ENCODE assay signal across 1 cellular context in the genomic region with DNA sequence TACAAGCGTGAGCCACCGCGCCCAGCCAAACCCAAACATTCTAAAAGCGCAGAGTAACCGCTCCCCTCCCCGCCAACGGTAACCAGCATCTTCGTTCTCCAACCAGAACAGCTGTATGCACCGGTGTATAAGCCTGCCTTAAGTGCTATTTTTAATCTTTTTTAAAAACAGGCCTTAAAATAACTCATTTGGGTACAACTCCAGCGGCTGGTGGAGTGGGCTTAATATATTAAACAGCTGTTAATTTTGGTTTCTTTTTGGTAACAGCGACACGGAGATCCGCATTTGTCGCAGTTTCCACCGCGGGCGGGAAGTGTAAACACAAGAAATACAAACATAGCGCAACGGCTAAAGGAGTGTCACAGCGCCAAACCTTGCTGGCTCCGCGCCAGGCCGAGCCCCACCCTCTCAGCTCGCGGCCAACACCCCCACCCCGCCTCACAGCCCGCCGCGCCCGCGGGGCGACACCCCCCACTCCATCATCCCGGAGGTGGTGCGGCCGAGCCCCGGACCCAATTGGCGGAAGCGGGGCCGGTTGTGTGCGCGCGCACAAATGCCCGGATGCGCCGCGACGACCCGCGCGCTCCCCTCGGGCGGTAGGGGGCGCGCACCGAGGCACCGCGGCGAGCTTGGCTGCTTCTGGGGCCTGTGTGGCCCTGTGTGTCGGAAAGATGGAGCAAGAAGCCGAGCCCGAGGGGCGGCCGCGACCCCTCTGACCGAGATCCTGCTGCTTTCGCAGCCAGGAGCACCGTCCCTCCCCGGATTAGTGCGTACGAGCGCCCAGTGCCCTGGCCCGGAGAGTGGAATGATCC.
TF ChIP-seq lines count a peak whose summit lies in the region.

A gene (plus strand): TSS at position 602 of the 812 bp plus-strand sequence. CDS start 301 bp downstream, outside the sequence.

TF ChIP-seq in HepG2, 621 proteins besides CTCF, POLR2A, EP300 and RAD21 (continued from another document and continues in another):
- TF ChIP-seq, protein P1, sequence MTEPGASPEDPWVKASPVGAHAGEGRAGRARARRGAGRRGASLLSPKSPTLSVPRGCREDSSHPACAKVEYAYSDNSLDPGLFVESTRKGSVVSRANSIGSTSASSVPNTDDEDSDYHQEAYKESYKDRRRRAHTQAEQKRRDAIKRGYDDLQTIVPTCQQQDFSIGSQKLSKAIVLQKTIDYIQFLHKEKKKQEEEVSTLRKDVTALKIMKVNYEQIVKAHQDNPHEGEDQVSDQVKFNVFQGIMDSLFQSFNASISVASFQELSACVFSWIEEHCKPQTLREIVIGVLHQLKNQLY (CRISPR knock-in tag; IDR thresholded peaks at IDR 0.05), result 0 out of 2 replicates have a peak, but pooled peaks have one; percentile 9
- TF ChIP-seq, protein P2, sequence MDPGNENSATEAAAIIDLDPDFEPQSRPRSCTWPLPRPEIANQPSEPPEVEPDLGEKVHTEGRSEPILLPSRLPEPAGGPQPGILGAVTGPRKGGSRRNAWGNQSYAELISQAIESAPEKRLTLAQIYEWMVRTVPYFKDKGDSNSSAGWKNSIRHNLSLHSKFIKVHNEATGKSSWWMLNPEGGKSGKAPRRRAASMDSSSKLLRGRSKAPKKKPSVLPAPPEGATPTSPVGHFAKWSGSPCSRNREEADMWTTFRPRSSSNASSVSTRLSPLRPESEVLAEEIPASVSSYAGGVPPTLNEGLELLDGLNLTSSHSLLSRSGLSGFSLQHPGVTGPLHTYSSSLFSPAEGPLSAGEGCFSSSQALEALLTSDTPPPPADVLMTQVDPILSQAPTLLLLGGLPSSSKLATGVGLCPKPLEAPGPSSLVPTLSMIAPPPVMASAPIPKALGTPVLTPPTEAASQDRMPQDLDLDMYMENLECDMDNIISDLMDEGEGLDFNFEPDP (CRISPR knock-in tag; conservative IDR thresholded peaks at IDR 0.05), result no peak
- TF ChIP-seq HNRNPL (IDR thresholded peaks at IDR 0.05; ENCODE audit: low read depth, low read length), result peak; percentile 64; the same call in 1 of the 2 replicates
- no peak for TF ChIP-seq ZFP1 (CRISPR knock-in tag; IDR thresholded peaks at IDR 0.05)
- TF ChIP-seq, protein P3, sequence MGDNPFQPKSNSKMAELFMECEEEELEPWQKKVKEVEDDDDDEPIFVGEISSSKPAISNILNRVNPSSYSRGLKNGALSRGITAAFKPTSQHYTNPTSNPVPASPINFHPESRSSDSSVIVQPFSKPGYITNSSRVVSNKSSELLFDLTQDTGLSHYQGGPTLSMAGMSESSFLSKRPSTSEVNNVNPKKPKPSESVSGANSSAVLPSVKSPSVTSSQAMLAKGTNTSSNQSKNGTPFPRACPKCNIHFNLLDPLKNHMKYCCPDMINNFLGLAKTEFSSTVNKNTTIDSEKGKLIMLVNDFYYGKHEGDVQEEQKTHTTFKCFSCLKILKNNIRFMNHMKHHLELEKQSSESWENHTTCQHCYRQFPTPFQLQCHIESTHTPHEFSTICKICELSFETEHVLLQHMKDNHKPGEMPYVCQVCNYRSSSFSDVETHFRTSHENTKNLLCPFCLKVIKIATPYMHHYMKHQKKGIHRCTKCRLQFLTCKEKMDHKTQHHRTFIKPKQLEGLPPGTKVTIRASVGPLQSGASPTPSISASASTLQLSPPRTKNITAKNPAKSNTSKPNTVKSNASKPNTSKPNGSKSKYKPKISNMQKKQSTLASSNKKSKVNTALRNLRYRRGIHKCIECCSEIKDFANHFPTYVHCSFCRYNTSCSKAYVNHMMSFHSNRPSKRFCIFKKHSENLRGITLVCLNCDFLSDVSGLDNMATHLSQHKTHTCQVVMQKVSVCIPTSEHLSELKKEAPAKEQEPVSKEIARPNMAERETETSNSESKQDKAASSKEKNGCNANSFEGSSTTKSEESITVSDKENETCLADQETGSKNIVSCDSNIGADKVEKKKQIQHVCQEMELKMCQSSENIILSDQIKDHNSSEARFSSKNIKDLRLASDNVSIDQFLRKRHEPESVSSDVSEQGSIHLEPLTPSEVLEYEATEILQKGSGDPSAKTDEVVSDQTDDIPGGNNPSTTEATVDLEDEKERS (CRISPR knock-in tag; IDR thresholded peaks at IDR 0.05), result no peak
- TF ChIP-seq MATR3 (CRISPR knock-in tag; IDR thresholded peaks at IDR 0.05), result no peak
- TF ChIP-seq REL (CRISPR knock-in tag; conservative IDR thresholded peaks at IDR 0.05), result no peak
- TF ChIP-seq ATF7 (IDR thresholded peaks at IDR 0.05), result no peak
- no peak for TF ChIP-seq ATF7 (CRISPR knock-in tag; IDR thresholded peaks at IDR 0.05)
- peak; percentile 77; the same call in 1 of the 2 replicates for TF ChIP-seq MXD4 (CRISPR knock-in tag; IDR thresholded peaks at IDR 0.05)
- TF ChIP-seq SNAPC2 (CRISPR knock-in tag; IDR thresholded peaks at IDR 0.05), result no peak
- TF ChIP-seq, protein P4, sequence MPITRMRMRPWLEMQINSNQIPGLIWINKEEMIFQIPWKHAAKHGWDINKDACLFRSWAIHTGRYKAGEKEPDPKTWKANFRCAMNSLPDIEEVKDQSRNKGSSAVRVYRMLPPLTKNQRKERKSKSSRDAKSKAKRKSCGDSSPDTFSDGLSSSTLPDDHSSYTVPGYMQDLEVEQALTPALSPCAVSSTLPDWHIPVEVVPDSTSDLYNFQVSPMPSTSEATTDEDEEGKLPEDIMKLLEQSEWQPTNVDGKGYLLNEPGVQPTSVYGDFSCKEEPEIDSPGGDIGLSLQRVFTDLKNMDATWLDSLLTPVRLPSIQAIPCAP (CRISPR knock-in tag; IDR thresholded peaks at IDR 0.05; ENCODE audit: low read depth), result no peak
- TF ChIP-seq DMAP1 (CRISPR knock-in tag; IDR thresholded peaks at IDR 0.05), result peak; percentile 14; the same call in 1 of the 2 replicates
- TF ChIP-seq ARHGAP35 (CRISPR knock-in tag; IDR thresholded peaks at IDR 0.05; ENCODE audit: borderline replicate concordance), result peak; percentile 74; the same call in 1 of the 2 replicates
- TF ChIP-seq ETV5 (CRISPR knock-in tag; IDR thresholded peaks at IDR 0.05; ENCODE audit: borderline replicate concordance), result peak; percentile 82
- TF ChIP-seq, protein P5, sequence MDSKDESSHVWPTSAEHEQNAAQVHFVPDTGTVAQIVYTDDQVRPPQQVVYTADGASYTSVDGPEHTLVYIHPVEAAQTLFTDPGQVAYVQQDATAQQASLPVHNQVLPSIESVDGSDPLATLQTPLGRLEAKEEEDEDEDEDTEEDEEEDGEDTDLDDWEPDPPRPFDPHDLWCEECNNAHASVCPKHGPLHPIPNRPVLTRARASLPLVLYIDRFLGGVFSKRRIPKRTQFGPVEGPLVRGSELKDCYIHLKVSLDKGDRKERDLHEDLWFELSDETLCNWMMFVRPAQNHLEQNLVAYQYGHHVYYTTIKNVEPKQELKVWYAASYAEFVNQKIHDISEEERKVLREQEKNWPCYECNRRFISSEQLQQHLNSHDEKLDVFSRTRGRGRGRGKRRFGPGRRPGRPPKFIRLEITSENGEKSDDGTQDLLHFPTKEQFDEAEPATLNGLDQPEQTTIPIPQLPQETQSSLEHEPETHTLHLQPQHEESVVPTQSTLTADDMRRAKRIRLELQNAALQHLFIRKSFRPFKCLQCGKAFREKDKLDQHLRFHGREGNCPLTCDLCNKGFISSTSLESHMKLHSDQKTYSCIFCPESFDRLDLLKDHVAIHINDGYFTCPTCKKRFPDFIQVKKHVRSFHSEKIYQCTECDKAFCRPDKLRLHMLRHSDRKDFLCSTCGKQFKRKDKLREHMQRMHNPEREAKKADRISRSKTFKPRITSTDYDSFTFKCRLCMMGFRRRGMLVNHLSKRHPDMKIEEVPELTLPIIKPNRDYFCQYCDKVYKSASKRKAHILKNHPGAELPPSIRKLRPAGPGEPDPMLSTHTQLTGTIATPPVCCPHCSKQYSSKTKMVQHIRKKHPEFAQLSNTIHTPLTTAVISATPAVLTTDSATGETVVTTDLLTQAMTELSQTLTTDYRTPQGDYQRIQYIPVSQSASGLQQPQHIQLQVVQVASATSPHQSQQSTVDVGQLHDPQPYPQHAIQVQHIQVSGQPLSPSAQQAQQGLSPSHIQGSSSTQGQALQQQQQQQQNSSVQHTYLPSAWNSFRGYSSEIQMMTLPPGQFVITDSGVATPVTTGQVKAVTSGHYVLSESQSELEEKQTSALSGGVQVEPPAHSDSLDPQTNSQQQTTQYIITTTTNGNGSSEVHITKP (CRISPR knock-in tag; IDR thresholded peaks at IDR 0.05; ENCODE audit: low read depth), result peak; percentile 79; the same call in 1 of the 2 replicates
- TF ChIP-seq PCBP2 (optimal IDR thresholded peaks at IDR 0.05; ENCODE audit: low read depth, low read length, poor library complexity, severe bottlenecking), result no peak
- no peak for TF ChIP-seq NONO (IDR thresholded peaks at IDR 0.05)
- TF ChIP-seq NONO (CRISPR knock-in tag; conservative IDR thresholded peaks at IDR 0.05), result peak; percentile 82
- TF ChIP-seq FOXK1 (CRISPR knock-in tag; IDR thresholded peaks at IDR 0.05; ENCODE audit: borderline replicate concordance, low read depth), result peak; percentile 75; the same call in 1 of the 2 replicates
- TF ChIP-seq SIN3A (IDR thresholded peaks at IDR 0.05; ENCODE audit: borderline replicate concordance, low read depth, low read length), result peak; percentile 39; the same call in 1 of the 2 replicates
- TF ChIP-seq, protein P6, sequence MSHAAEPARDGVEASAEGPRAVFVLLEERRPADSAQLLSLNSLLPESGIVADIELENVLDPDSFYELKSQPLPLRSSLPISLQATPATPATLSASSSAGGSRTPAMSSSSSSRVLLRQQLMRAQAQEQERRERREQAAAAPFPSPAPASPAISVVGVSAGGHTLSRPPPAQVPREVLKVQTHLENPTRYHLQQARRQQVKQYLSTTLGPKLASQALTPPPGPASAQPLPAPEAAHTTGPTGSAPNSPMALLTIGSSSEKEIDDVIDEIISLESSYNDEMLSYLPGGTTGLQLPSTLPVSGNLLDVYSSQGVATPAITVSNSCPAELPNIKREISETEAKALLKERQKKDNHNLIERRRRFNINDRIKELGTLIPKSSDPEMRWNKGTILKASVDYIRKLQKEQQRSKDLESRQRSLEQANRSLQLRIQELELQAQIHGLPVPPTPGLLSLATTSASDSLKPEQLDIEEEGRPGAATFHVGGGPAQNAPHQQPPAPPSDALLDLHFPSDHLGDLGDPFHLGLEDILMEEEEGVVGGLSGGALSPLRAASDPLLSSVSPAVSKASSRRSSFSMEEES (CRISPR knock-in tag; IDR thresholded peaks at IDR 0.05), result no peak; the same call in 1 of the 2 replicates
- TF ChIP-seq TBL1XR1 (IDR thresholded peaks at IDR 0.05; ENCODE audit: borderline replicate concordance, low read length, partially characterized antibody), result no peak
- TF ChIP-seq HNRNPLL (IDR thresholded peaks at IDR 0.05; ENCODE audit: low read depth, low read length, poor library complexity, severe bottlenecking), result peak; percentile 100
- TF ChIP-seq ZKSCAN1 (IDR thresholded peaks at IDR 0.05; ENCODE audit: low read length), result no peak
- TF ChIP-seq CHD4 (IDR thresholded peaks at IDR 0.05; ENCODE audit: borderline replicate concordance, low read length), result 0 out of 2 replicates have a peak, but pooled peaks have one; percentile 59
- TF ChIP-seq ZMAT3 (CRISPR knock-in tag; conservative IDR thresholded peaks at IDR 0.05), result 0 out of 2 replicates have a peak, but pooled peaks have one; percentile 65
- TF ChIP-seq, protein P7, sequence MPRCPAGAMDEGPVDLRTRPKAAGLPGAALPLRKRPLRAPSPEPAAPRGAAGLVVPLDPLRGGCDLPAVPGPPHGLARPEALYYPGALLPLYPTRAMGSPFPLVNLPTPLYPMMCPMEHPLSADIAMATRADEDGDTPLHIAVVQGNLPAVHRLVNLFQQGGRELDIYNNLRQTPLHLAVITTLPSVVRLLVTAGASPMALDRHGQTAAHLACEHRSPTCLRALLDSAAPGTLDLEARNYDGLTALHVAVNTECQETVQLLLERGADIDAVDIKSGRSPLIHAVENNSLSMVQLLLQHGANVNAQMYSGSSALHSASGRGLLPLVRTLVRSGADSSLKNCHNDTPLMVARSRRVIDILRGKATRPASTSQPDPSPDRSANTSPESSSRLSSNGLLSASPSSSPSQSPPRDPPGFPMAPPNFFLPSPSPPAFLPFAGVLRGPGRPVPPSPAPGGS (CRISPR knock-in tag; IDR thresholded peaks at IDR 0.05), result no peak
- no peak for TF ChIP-seq TOE1 (CRISPR knock-in tag; IDR thresholded peaks at IDR 0.05)
- TF ChIP-seq, protein P8, sequence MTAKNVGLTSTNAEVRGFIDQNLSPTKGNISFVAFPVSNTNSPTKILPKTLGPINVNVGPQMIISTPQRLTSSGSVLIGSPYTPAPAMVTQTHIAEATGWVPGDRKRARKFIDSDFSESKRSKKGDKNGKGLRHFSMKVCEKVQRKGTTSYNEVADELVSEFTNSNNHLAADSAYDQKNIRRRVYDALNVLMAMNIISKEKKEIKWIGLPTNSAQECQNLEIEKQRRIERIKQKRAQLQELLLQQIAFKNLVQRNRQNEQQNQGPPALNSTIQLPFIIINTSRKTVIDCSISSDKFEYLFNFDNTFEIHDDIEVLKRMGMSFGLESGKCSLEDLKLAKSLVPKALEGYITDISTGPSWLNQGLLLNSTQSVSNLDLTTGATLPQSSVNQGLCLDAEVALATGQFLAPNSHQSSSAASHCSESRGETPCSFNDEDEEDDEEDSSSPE (CRISPR knock-in tag; IDR thresholded peaks at IDR 0.05), result peak; percentile 85
- TF ChIP-seq, protein P9, sequence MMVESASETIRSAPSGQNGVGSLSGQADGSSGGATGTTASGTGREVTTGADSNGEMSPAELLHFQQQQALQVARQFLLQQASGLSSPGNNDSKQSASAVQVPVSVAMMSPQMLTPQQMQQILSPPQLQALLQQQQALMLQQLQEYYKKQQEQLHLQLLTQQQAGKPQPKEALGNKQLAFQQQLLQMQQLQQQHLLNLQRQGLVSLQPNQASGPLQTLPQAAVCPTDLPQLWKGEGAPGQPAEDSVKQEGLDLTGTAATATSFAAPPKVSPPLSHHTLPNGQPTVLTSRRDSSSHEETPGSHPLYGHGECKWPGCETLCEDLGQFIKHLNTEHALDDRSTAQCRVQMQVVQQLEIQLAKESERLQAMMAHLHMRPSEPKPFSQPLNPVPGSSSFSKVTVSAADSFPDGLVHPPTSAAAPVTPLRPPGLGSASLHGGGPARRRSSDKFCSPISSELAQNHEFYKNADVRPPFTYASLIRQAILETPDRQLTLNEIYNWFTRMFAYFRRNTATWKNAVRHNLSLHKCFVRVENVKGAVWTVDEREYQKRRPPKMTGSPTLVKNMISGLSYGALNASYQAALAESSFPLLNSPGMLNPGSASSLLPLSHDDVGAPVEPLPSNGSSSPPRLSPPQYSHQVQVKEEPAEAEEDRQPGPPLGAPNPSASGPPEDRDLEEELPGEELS (CRISPR knock-in tag; IDR thresholded peaks at IDR 0.05), result peak; percentile 80
- peak; percentile 69 for TF ChIP-seq PRMT3 (CRISPR knock-in tag; IDR thresholded peaks at IDR 0.05; ENCODE audit: borderline replicate concordance, low read depth)
- TF ChIP-seq SYNCRIP (IDR thresholded peaks at IDR 0.05; ENCODE audit: insufficient read depth, low read depth, low read length), result no peak
- TF ChIP-seq CENPT (CRISPR knock-in tag; IDR thresholded peaks at IDR 0.05; ENCODE audit: low read depth), result no peak
- peak; percentile 94 for TF ChIP-seq ZBTB7A (CRISPR knock-in tag; IDR thresholded peaks at IDR 0.05)
- TF ChIP-seq ZFP36 (IDR thresholded peaks at IDR 0.05; ENCODE audit: borderline replicate concordance, low read depth, low read length, partially characterized antibody), result no peak
- TF ChIP-seq, protein P10, sequence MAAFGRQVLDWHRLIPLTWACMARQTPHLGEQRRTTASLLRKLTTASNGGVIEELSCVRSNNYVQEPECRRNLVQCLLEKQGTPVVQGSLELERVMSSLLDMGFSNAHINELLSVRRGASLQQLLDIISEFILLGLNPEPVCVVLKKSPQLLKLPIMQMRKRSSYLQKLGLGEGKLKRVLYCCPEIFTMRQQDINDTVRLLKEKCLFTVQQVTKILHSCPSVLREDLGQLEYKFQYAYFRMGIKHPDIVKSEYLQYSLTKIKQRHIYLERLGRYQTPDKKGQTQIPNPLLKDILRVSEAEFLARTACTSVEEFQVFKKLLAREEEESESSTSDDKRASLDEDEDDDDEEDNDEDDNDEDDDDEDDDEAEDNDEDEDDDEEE (CRISPR knock-in tag; IDR thresholded peaks at IDR 0.05), result no peak
- TF ChIP-seq, protein P11, sequence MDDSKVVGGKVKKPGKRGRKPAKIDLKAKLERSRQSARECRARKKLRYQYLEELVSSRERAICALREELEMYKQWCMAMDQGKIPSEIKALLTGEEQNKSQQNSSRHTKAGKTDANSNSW (CRISPR knock-in tag; IDR thresholded peaks at IDR 0.05; ENCODE audit: borderline replicate concordance), result no peak; the same call in 1 of the 2 replicates
- peak; percentile 55; the same call in 1 of the 2 replicates for TF ChIP-seq ZSCAN20 (CRISPR knock-in tag; IDR thresholded peaks at IDR 0.05; ENCODE audit: borderline replicate concordance)
